In genomic region chr3:130811552-130811951, GRCh38 we compare ENCODE assay signal across 22 cellular contexts.
"Had no signal": no experiment of that assay in that cellular context is flagged by ENCODE, and none has a peak within 500 bp of the region (broad histone marks: within the 10 kb centered on the region; RNA-seq: fewer than 3 reads in every experiment).

No MANE protein-coding gene starts in this region.

- H3K9me3 ChIP-seq: colonic mucosa, lower lobe of right lung, prostate gland, transverse colon, uterus had no signal

- H3K4me3 ChIP-seq: colonic mucosa, lower lobe of right lung, prostate gland, transverse colon, uterus had no signal

- DNase-seq: activated CD4-positive, alpha-beta T cell treated with anti-CD3 and anti-CD28 coated beads, Interleukin-2, amount 10 ng/mL, durations not matched to agents 7 days and 5 days; activated CD8-positive, alpha-beta T cell treated with anti-CD3 and anti-CD28 coated beads, Interleukin-2, amount 10 ng/mL, durations not matched to agents 7 days and 5 days; activated naive CD4-positive, alpha-beta T cell treated with anti-CD3 and anti-CD28 coated beads, Interleukin-2, amount 10 ng/mL, durations not matched to agents 7 days and 5 days; activated naive CD8-positive, alpha-beta T cell treated with anti-CD3 and anti-CD28 coated beads, Interleukin-2, amount 50 U/mL, for 24 hours; activated T-cell treated with anti-CD3 and anti-CD28 coated beads, Interleukin-2, amount 50 U/mL, for 24 hours; anterior cingulate cortex; brain microvascular endothelial cell; colonic mucosa; endodermal cell; foreskin fibroblast; hypothalamus; islet precursor cell; lower lobe of right lung; naive thymus-derived CD8-positive, alpha-beta T cell; right cardiac atrium; stimulated activated CD4-positive, alpha-beta T cell treated with anti-CD3 and anti-CD28 coated beads, Interleukin-2, amount 100 ng/mL, for 24 hours; stimulated activated naive CD8-positive, alpha-beta T cell treated with anti-CD3 and anti-CD28 coated beads, Interleukin-15, Interleukin-2, amounts not matched to agents 100 U/mL and 50 U/mL, for 24 hours; transverse colon; uterus had no signal

- H3K27ac ChIP-seq: brain microvascular endothelial cell, colonic mucosa, epithelial cell of prostate, lower lobe of right lung, prostate gland, transverse colon, uterus had no signal

- H3K36me3 ChIP-seq: brain microvascular endothelial cell, colonic mucosa, lower lobe of right lung, prostate gland, transverse colon, uterus had no signal

- H3K4me1 ChIP-seq: colonic mucosa, lower lobe of right lung, prostate gland, transverse colon, uterus had no signal

- H3K27me3 ChIP-seq: brain microvascular endothelial cell, colonic mucosa, transverse colon, uterus had no signal

- ATAC-seq: activated CD4-positive, CD25-positive, alpha-beta regulatory T cell treated with anti-CD3 and anti-CD28 coated beads, Interleukin-2, amount 50 U/mL, for 24 hours; activated CD8-positive, alpha-beta T cell treated with anti-CD3 and anti-CD28 coated beads, Interleukin-2, amount 10 ng/mL, durations not matched to agents 7 days and 5 days; activated naive CD8-positive, alpha-beta T cell treated with anti-CD3 and anti-CD28 coated beads, Interleukin-2, amount 50 U/mL, for 24 hours; lower lobe of right lung; naive thymus-derived CD8-positive, alpha-beta T cell; right cardiac atrium; stimulated activated naive CD8-positive, alpha-beta T cell treated with anti-CD3 and anti-CD28 coated beads, Interleukin-15, Interleukin-2, amounts not matched to agents 100 U/mL and 50 U/mL, for 24 hours had no signal
